Comparison of ENCODE assay signal across 30 cellular contexts in genomic region chr17:76811834-76812233, GRCh38. TPM values are rescaled to one million over a fixed set of nuclear protein-coding genes. Genes with fewer than 3 reads are reported as not detected.
"Had no signal": no experiment of that assay in that cellular context is flagged by ENCODE, and none has a peak within 500 bp of the region (broad histone marks: within the 10 kb centered on the region; RNA-seq: fewer than 3 reads in every experiment).

No MANE protein-coding gene starts in this region.

- H3K27me3 Mint-ChIP-seq: naive thymus-derived CD8-positive, alpha-beta T cell had no signal

- H3K79me2 ChIP-seq: parathyroid adenoma had no signal

- H3K4me3 ChIP-seq: neural progenitor cell, ovary, pancreas, prostate gland, psoas muscle, right atrium auricular region, sigmoid colon, skin epidermis, smooth muscle cell, spleen had no signal

- H3K4me2 ChIP-seq: neural progenitor cell, smooth muscle cell had no signal

- H3K9ac ChIP-seq: neural progenitor cell, parathyroid adenoma had no signal

- H3K9me3 ChIP-seq: neutrophil, ovary, pancreas, prostate gland, psoas muscle, right atrium auricular region, sigmoid colon, spleen had no signal

- H3K36me3 Mint-ChIP-seq: natural killer cell; natural killer cell treated with Interleukin-12 subunit alpha and Interleukin-12 subunit beta and Interleukin-15 and Interleukin-18, amount 100 ng/mL, for 72 hours; neural progenitor cell had no signal

- DNase-seq: naive thymus-derived CD4-positive, alpha-beta T cell; naive thymus-derived CD8-positive, alpha-beta T cell; natural killer cell; nucleus accumbens; occipital lobe; ovary; pancreas; psoas muscle; retina; right cardiac atrium; sigmoid colon; small intestine; spleen; stimulated activated CD4-positive, alpha-beta T cell treated with anti-CD3 and anti-CD28 coated beads, Interleukin-12 subunit alpha, Interleukin-12 subunit beta, amount 100 ng/mL, for 4 hours; stimulated activated CD4-positive, alpha-beta T cell treated with anti-CD3 and anti-CD28 coated beads, Interleukin-15, amount 100 ng/mL, for 24 hours; stimulated activated CD4-positive, alpha-beta T cell treated with anti-CD3 and anti-CD28 coated beads, Interleukin-1b, Interleukin-23, amount 100 ng/mL, for 48 hours; stimulated activated CD4-positive, alpha-beta T cell treated with anti-CD3 and anti-CD28 coated beads, Interleukin-2, amount 100 ng/mL, for 24 hours had no signal

- H3K27me3 ChIP-seq: neural progenitor cell, ovary, pancreas, right atrium auricular region, sigmoid colon, spleen had no signal

- ATAC-seq: naive thymus-derived CD4-positive, alpha-beta T cell; naive thymus-derived CD8-positive, alpha-beta T cell; natural killer cell; natural killer cell treated with Interleukin-12 subunit alpha and Interleukin-12 subunit beta and Interleukin-15 and Interleukin-18, amount 100 ng/mL, for 72 hours; pancreas; psoas muscle; right cardiac atrium; sciatic nerve had no signal

- H3K36me3 ChIP-seq: neural progenitor cell, neutrophil, ovary, pancreas, prostate gland, right atrium auricular region, sigmoid colon, spleen had no signal

- H3K9me3 Mint-ChIP-seq: naive thymus-derived CD4-positive, alpha-beta T cell; naive thymus-derived CD8-positive, alpha-beta T cell; natural killer cell; natural killer cell treated with Interleukin-12 subunit alpha and Interleukin-12 subunit beta and Interleukin-15 and Interleukin-18, amount 100 ng/mL, for 72 hours; nephron had no signal

- FAIRE-seq: pancreas, small intestine had no signal

- H2AFZ ChIP-seq: neural progenitor cell, parathyroid adenoma had no signal

- H3K27ac Mint-ChIP-seq: naive thymus-derived CD4-positive, alpha-beta T cell; naive thymus-derived CD8-positive, alpha-beta T cell; natural killer cell; natural killer cell treated with Interleukin-12 subunit alpha and Interleukin-12 subunit beta and Interleukin-15 and Interleukin-18, amount 100 ng/mL, for 72 hours; neural progenitor cell; progenitor cell of endocrine pancreas had no signal

- H3K27ac ChIP-seq: neural progenitor cell, neutrophil, ovary, pancreas, parathyroid adenoma, prostate gland, psoas muscle, right atrium auricular region, sigmoid colon, skin epidermis, spleen had no signal

- H3K4me3 Mint-ChIP-seq: naive thymus-derived CD4-positive, alpha-beta T cell; naive thymus-derived CD8-positive, alpha-beta T cell; natural killer cell; natural killer cell treated with Interleukin-12 subunit alpha and Interleukin-12 subunit beta and Interleukin-15 and Interleukin-18, amount 100 ng/mL, for 72 hours; nephron; neural crest cell; neural progenitor cell had no signal

- H3K4me1 ChIP-seq: pancreas, parathyroid adenoma, prostate gland, psoas muscle, right atrium auricular region, sigmoid colon had no signal

RNA-seq across cellular contexts. Expression of gene MGAT5B, which starts 56.4 kb away (rescaled TPM):
- total RNA-seq: natural killer cell, right atrium auricular region, skeletal muscle tissue had no signal
- polyA plus RNA-seq: naive thymus-derived CD8-positive, alpha-beta T cell had no signal
